1 cellular context compared by ENCODE assay signal in genomic region chr9:137067860-137068538, GRCh38.
TF ChIP-seq lines count a peak whose summit lies in the region.

No MANE protein-coding gene starts in this region.

TF ChIP-seq in HepG2, 621 proteins besides CTCF, POLR2A, EP300 and RAD21 (continued from another document and continues in another):
- TF ChIP-seq ZNF646 (CRISPR knock-in tag; IDR thresholded peaks at IDR 0.05), result no peak
- TF ChIP-seq SMC3 (IDR thresholded peaks at IDR 0.05; ENCODE audit: low read length), result peak; percentile 39; the same call in 1 of the 2 replicates
- no peak for TF ChIP-seq TEF (CRISPR knock-in tag; IDR thresholded peaks at IDR 0.05)
- TF ChIP-seq MTA1 (CRISPR knock-in tag; IDR thresholded peaks at IDR 0.05; ENCODE audit: borderline replicate concordance), result no peak
- TF ChIP-seq JUN (CRISPR knock-in tag; IDR thresholded peaks at IDR 0.05), result no peak
- TF ChIP-seq UBTF (CRISPR knock-in tag; IDR thresholded peaks at IDR 0.05), result peak; percentile 74
- TF ChIP-seq ZNF570 (CRISPR knock-in tag; IDR thresholded peaks at IDR 0.05; ENCODE audit: borderline replicate concordance), result no peak
- TF ChIP-seq ZNF841 (CRISPR knock-in tag; IDR thresholded peaks at IDR 0.05; ENCODE audit: borderline replicate concordance), result no peak
- TF ChIP-seq BHLHE40 (IDR thresholded peaks at IDR 0.05; ENCODE audit: low read length), result no peak
- no peak for TF ChIP-seq TOPORS (CRISPR knock-in tag; IDR thresholded peaks at IDR 0.05)
- TF ChIP-seq ZKSCAN8 (CRISPR knock-in tag; IDR thresholded peaks at IDR 0.05; ENCODE audit: borderline replicate concordance), result no peak
- no peak for TF ChIP-seq PRMT3 (CRISPR knock-in tag; IDR thresholded peaks at IDR 0.05; ENCODE audit: borderline replicate concordance, low read depth)
- TF ChIP-seq ZNF800 (CRISPR knock-in tag; IDR thresholded peaks at IDR 0.05), result peak; percentile 59; the same call in 1 of the 2 replicates
- no peak for TF ChIP-seq RNF219 (CRISPR knock-in tag; IDR thresholded peaks at IDR 0.05)
- peak; percentile 85 for TF ChIP-seq ZNF776 (CRISPR knock-in tag; IDR thresholded peaks at IDR 0.05)
- TF ChIP-seq ZFP41 (CRISPR knock-in tag; IDR thresholded peaks at IDR 0.05; ENCODE audit: borderline replicate concordance), result no peak
- TF ChIP-seq ZBTB3 (CRISPR knock-in tag; IDR thresholded peaks at IDR 0.05; ENCODE audit: borderline replicate concordance, low read depth), result no peak
- TF ChIP-seq RFX5 (IDR thresholded peaks at IDR 0.05; ENCODE audit: low read depth, low read length), result no peak
- TF ChIP-seq TCF7 (IDR thresholded peaks at IDR 0.05; ENCODE audit: low read depth), result no peak
- no peak for TF ChIP-seq ZNF724P (CRISPR knock-in tag; IDR thresholded peaks at IDR 0.05; ENCODE audit: borderline replicate concordance)
- TF ChIP-seq ZNF282 (IDR thresholded peaks at IDR 0.05; ENCODE audit: partially characterized antibody), result no peak
- TF ChIP-seq ZNF512B (CRISPR knock-in tag; IDR thresholded peaks at IDR 0.05; ENCODE audit: borderline replicate concordance), result no peak
- no peak for TF ChIP-seq ZNF234 (CRISPR knock-in tag; conservative IDR thresholded peaks at IDR 0.05)
- no peak for TF ChIP-seq ZBTB25 (CRISPR knock-in tag; IDR thresholded peaks at IDR 0.05)
- TF ChIP-seq HES4 (CRISPR knock-in tag; IDR thresholded peaks at IDR 0.05; ENCODE audit: borderline replicate concordance), result no peak
- TF ChIP-seq ZNF772 (CRISPR knock-in tag; IDR thresholded peaks at IDR 0.05), result peak; percentile 55; the same call in 1 of the 2 replicates
- no peak for TF ChIP-seq CSRNP2 (CRISPR knock-in tag; conservative IDR thresholded peaks at IDR 0.05; ENCODE audit: low read depth)
- no peak for TF ChIP-seq PRDM15 (CRISPR knock-in tag; IDR thresholded peaks at IDR 0.05)
- TF ChIP-seq RBM22 (optimal IDR thresholded peaks at IDR 0.05; ENCODE audit: low read length), result no peak
- TF ChIP-seq ZFX (CRISPR knock-in tag; IDR thresholded peaks at IDR 0.05; ENCODE audit: low read depth), result peak; percentile 74
- TF ChIP-seq CENPT (CRISPR knock-in tag; IDR thresholded peaks at IDR 0.05; ENCODE audit: low read depth), result no peak
- 0 out of 2 replicates have a peak, but pooled peaks have one; percentile 60 for TF ChIP-seq MXD1 (CRISPR knock-in tag; IDR thresholded peaks at IDR 0.05)
